In genomic region chr5:77076961-77077820, GRCh38 we compare ENCODE assay signal across 8 cellular contexts. TPM values are rescaled to one million over a fixed set of nuclear protein-coding genes. Genes with fewer than 3 reads are reported as not detected.
DNase-seq lines count a peak whose midpoint lies in the region; ATAC-seq and TF ChIP-seq lines count a peak whose summit lies in the region.

No MANE protein-coding gene starts in this region.

- H3K27me3 Mint-ChIP-seq in natural killer cell treated with Interleukin-12 subunit alpha and Interleukin-12 subunit beta and Interleukin-15 and Interleukin-18, amount 100 ng/mL, for 72 hours, result peaks cover 0 to 4% of the 10 kb centered on the region in 2 donors

- H3K27ac Mint-ChIP-seq in natural killer cell treated with Interleukin-12 subunit alpha and Interleukin-12 subunit beta and Interleukin-15 and Interleukin-18, amount 100 ng/mL, for 72 hours, result no peak overlapping the region

- no peaks in the 10 kb centered on the region for H3K9me3 Mint-ChIP-seq in natural killer cell treated with Interleukin-12 subunit alpha and Interleukin-12 subunit beta and Interleukin-15 and Interleukin-18, amount 100 ng/mL, for 72 hours

- H3K4me1 Mint-ChIP-seq in natural killer cell treated with Interleukin-12 subunit alpha and Interleukin-12 subunit beta and Interleukin-15 and Interleukin-18, amount 100 ng/mL, for 72 hours (ENCODE audit: low read depth in 2 of 2), result peaks cover 0 to 5% of the 10 kb centered on the region in 2 donors

- peak overlapping the region; percentile 41 for H3K4me3 ChIP-seq in GM12875 (ENCODE audit: low read depth, low read length)
- H3K4me3 ChIP-seq in fibroblast of pulmonary artery (replicated peaks; ENCODE audit: low read depth, low read length), result peak overlapping the region; percentile 30

- TF ChIP-seq CTCF in GM12875 (IDR thresholded peaks at IDR 0.05; ENCODE audit: borderline replicate concordance, insufficient read depth, low read depth, low read length) (peak; percentile 80), fibroblast of pulmonary artery (IDR thresholded peaks at IDR 0.05; ENCODE audit: low read length, missing control alignments) (peak; percentile 30)

- ATAC-seq in HG02678 (IDR thresholded peaks at IDR 0.05; ENCODE audit: unreplicated experiment), result peak; percentile 92
- peak; percentile 91 to 92 for ATAC-seq in natural killer cell treated with Interleukin-12 subunit alpha and Interleukin-12 subunit beta and Interleukin-15 and Interleukin-18, amount 100 ng/mL, for 72 hours

- peak overlapping the region; percentile 72 for H3K4me3 Mint-ChIP-seq in natural killer cell treated with Interleukin-12 subunit alpha and Interleukin-12 subunit beta and Interleukin-15 and Interleukin-18, amount 100 ng/mL, for 72 hours

- no peaks in the 10 kb centered on the region for H3K36me3 Mint-ChIP-seq in natural killer cell treated with Interleukin-12 subunit alpha and Interleukin-12 subunit beta and Interleukin-15 and Interleukin-18, amount 100 ng/mL, for 72 hours

- DNase-seq in NCI-H82 (lab: John Stamatoyannopoulos, UW), result peak; percentile 82
- peak; percentile 28 for DNase-seq in activated T-helper 9 cell treated with anti-CD3 and anti-CD28 coated beads, Interleukin-2, amount 50 U/mL, for 16 hours (ENCODE audit: low read depth)
- DNase-seq in fibroblast of pulmonary artery (ENCODE audit: low read depth), result peak; percentile 63
- DNase-seq in natural killer cell treated with Interleukin-12 subunit alpha and Interleukin-12 subunit beta and Interleukin-15 and Interleukin-18, amount 100 ng/mL, for 72 hours (ENCODE audit: low spot score), result peak; percentile 76
- peak; percentile 70 for DNase-seq in superior temporal gyrus (ENCODE audit: extremely low spot score)
- DNase-seq in HPDE6-E6E7 (ENCODE audit: extremely low spot score), result no peak

RNA-seq across cellular contexts. Expression of gene ZBED3, which starts 9.9 kb away (rescaled TPM):
- total RNA-seq in natural killer cell treated with Interleukin-12 subunit alpha and Interleukin-12 subunit beta and Interleukin-15 and Interleukin-18, amount 100 ng/mL, for 72 hours, result under 1 TPM; 0.12 to 0.17 TPM

RNA-seq across cellular contexts. Expression of gene AGGF1, which starts 47.0 kb away (rescaled TPM):
- 10 to 100 TPM; 23.7 to 33.3 TPM for total RNA-seq in natural killer cell treated with Interleukin-12 subunit alpha and Interleukin-12 subunit beta and Interleukin-15 and Interleukin-18, amount 100 ng/mL, for 72 hours
